Comparison of ENCODE assay signal across 32 cellular contexts in the genomic region with DNA sequence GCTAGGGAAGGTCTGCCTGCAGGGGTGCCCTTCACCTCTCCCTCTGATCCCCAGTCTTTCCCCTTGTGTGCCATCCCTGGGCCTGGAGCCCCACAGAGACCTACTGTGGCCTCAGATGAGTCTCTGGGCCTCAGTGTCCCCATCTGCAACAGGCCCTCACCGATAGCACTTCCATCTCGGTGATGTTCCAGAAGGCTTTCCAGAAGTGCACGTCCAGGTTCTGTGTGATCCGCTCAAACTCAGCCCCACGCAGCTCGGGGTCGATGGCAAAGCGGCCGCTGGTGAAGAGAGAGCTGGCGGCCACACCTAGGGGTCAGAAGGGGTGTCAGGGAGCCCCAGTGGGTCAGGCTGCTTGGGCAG.
"Had no signal": no experiment of that assay in that cellular context is flagged by ENCODE, and none has a peak within 500 bp of the region (broad histone marks: within the 10 kb centered on the region; RNA-seq: fewer than 3 reads in every experiment).

No MANE protein-coding gene starts in this region.

- H3K27me3 ChIP-seq: adrenal gland, body of pancreas, breast epithelium, MG63 had no signal

- ATAC-seq: activated CD8-positive, alpha-beta memory T cell treated with anti-CD3 and anti-CD28 coated beads, Interleukin-2, amount 10 ng/mL, durations not matched to agents 7 days and 5 days; body of pancreas; Panc1 had no signal

- H3K36me3 ChIP-seq: breast epithelium, MG63, SJCRH30 had no signal

- H3K9me3 Mint-ChIP-seq: activated B cell treated with CpG ODN at 0.5 μM for 24 hours; activated CD4-positive, alpha-beta memory T cell treated with anti-CD3 and anti-CD28 coated beads, Interleukin-2, amount 10 ng/mL, durations not matched to agents 7 days and 5 days; activated naive CD4-positive, alpha-beta T cell treated with anti-CD3 and anti-CD28 coated beads, Interleukin-2, amount 50 U/mL, for 24 hours; activated naive CD8-positive, alpha-beta T cell treated with anti-CD3 and anti-CD28 coated beads, Interleukin-2, amount 10 ng/mL, durations not matched to agents 7 days and 5 days; T-helper 1 cell treated with Interleukin-12 subunit alpha and Interleukin-12 subunit beta and Interleukin-4 antibody, amounts not matched to agents 30 μg/mL and 1 μg/mL, for 36 hours had no signal

- H3K9me3 ChIP-seq: adrenal gland, body of pancreas, breast epithelium, MG63, SJCRH30 had no signal

- H3K27ac Mint-ChIP-seq: activated B cell treated with CpG ODN at 0.5 μM for 24 hours; activated CD4-positive, alpha-beta memory T cell treated with anti-CD3 and anti-CD28 coated beads, Interleukin-2, amount 10 ng/mL, durations not matched to agents 7 days and 5 days; activated CD8-positive, alpha-beta memory T cell treated with anti-CD3 and anti-CD28 coated beads, Interleukin-2, amount 10 ng/mL, durations not matched to agents 7 days and 5 days; activated naive CD4-positive, alpha-beta T cell treated with anti-CD3 and anti-CD28 coated beads, Interleukin-2, amount 50 U/mL, for 24 hours; activated naive CD8-positive, alpha-beta T cell treated with anti-CD3 and anti-CD28 coated beads, Interleukin-2, amount 10 ng/mL, durations not matched to agents 7 days and 5 days had no signal

- H3K36me3 Mint-ChIP-seq: activated naive CD4-positive, alpha-beta T cell treated with anti-CD3 and anti-CD28 coated beads, Interleukin-2, amount 50 U/mL, for 24 hours had no signal

- H3K4me3 ChIP-seq: adrenal gland, body of pancreas, breast epithelium, MG63, SJCRH30, SK-N-MC had no signal

- H3K27me3 Mint-ChIP-seq: activated B cell treated with CpG ODN at 0.5 μM for 24 hours; activated CD4-positive, alpha-beta memory T cell treated with anti-CD3 and anti-CD28 coated beads, Interleukin-2, amount 10 ng/mL, durations not matched to agents 7 days and 5 days; activated CD8-positive, alpha-beta memory T cell treated with anti-CD3 and anti-CD28 coated beads, Interleukin-2, amount 10 ng/mL, durations not matched to agents 7 days and 5 days; activated naive CD4-positive, alpha-beta T cell treated with anti-CD3 and anti-CD28 coated beads, Interleukin-2, amount 50 U/mL, for 24 hours; activated naive CD8-positive, alpha-beta T cell treated with anti-CD3 and anti-CD28 coated beads, Interleukin-2, amount 10 ng/mL, durations not matched to agents 7 days and 5 days had no signal

- H3K4me1 Mint-ChIP-seq: activated naive CD4-positive, alpha-beta T cell treated with anti-CD3 and anti-CD28 coated beads, Interleukin-2, amount 50 U/mL, for 24 hours had no signal

- H3K4me3 Mint-ChIP-seq: activated B cell treated with CpG ODN at 0.5 μM for 24 hours; activated CD4-positive, alpha-beta memory T cell treated with anti-CD3 and anti-CD28 coated beads, Interleukin-2, amount 10 ng/mL, durations not matched to agents 7 days and 5 days; activated CD8-positive, alpha-beta memory T cell treated with anti-CD3 and anti-CD28 coated beads, Interleukin-2, amount 10 ng/mL, durations not matched to agents 7 days and 5 days; activated naive CD4-positive, alpha-beta T cell treated with anti-CD3 and anti-CD28 coated beads, Interleukin-2, amount 50 U/mL, for 24 hours; activated naive CD8-positive, alpha-beta T cell treated with anti-CD3 and anti-CD28 coated beads, Interleukin-2, amount 10 ng/mL, durations not matched to agents 7 days and 5 days; T-helper 1 cell treated with Interleukin-12 subunit alpha and Interleukin-12 subunit beta and Interleukin-4 antibody, amounts not matched to agents 30 μg/mL and 1 μg/mL, for 36 hours had no signal

- DNase-seq: activated B cell treated with CpG ODN at 0.5 μM for 24 hours; activated CD4-positive, alpha-beta memory T cell treated with anti-CD3 and anti-CD28 coated beads, Interleukin-2, amount 10 ng/mL, durations not matched to agents 7 days and 5 days; activated CD4-positive, alpha-beta T cell treated with anti-CD3 and anti-CD28 coated beads for 48 hours; activated CD4-positive, CD25-positive, alpha-beta regulatory T cell treated with anti-CD3 and anti-CD28 coated beads, Interleukin-2, amount 50 U/mL, for 72 hours; activated CD8-positive, alpha-beta memory T cell treated with anti-CD3 and anti-CD28 coated beads for 24 hours; activated CD8-positive, alpha-beta memory T cell treated with anti-CD3 and anti-CD28 coated beads, Interleukin-2, amount 10 ng/mL, durations not matched to agents 7 days and 5 days; activated CD8-positive, alpha-beta memory T cell treated with anti-CD3 and anti-CD28 coated beads, Interleukin-2, amount 50 U/mL, for 48 hours; activated gamma-delta T cell; activated naive CD4-positive, alpha-beta T cell treated with Interleukin-2 at 50 U/mL for 16 hours; activated naive CD8-positive, alpha-beta T cell treated with anti-CD3 and anti-CD28 coated beads, Interleukin-2, amount 10 ng/mL, durations not matched to agents 7 days and 5 days; activated T-cell treated with anti-CD3 and anti-CD28 coated beads, Interleukin-2, amount 50 U/mL, for 48 hours; adrenal gland; body of pancreas; Karpas-422; KBM-7; MG63; NCI-H1048; NCI-H1105 treated with DMSO at 0.1 percent for 48 hours; NCI-H1436; NCI-H1694; NCI-H1930; NCI-H2081 treated with DMSO at 0.1 percent for 48 hours; NCI-H345; NCI-H524 treated with DMSO at 0.1 percent for 48 hours; SHP77; SJCRH30 had no signal

- H3K27ac ChIP-seq: adrenal gland, body of pancreas, breast epithelium, SJCRH30, SK-N-MC, VCaP had no signal
